15 cellular contexts compared by ENCODE assay signal in the genomic region with DNA sequence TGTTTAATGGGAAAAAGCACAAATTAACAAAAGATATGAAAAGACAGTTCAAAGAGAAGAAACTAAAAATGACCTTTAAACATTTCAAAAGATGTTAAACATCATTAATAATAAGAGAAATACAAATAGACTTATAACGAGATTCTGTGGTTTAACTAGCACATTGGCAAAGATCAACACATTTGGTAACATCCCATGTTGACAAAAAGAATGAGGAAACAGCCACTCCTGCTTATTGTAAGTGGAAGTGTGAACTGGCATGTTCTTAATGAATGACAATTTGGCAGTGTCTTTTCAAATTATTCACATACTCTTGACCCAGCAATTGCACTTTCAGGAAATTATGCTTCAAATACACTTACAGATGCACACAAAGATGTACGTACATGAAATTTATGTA.
DNase-seq lines count a peak whose midpoint lies in the region; TF ChIP-seq lines count a peak whose summit lies in the region.
"Had no signal": no experiment of that assay in that cellular context is flagged by ENCODE, and none has a peak within 500 bp of the region (broad histone marks: within the 10 kb centered on the region; RNA-seq: fewer than 3 reads in every experiment).

No MANE protein-coding gene starts in this region.

- intact Hi-C loops in vagina (cut with DNase I), result no loop called here

- H3K9me3 ChIP-seq in vagina, result no peaks in the 10 kb centered on the region
- H3K9me3 ChIP-seq: Caco-2 had no signal

- no peak overlapping the region for H3K27ac ChIP-seq in vagina
- H3K27ac ChIP-seq: BLaER1 had no signal

- H3K4me3 ChIP-seq in epithelial cell of esophagus (ENCODE audit: low read length) (no peak overlapping the region), vagina (no peak overlapping the region)
- H3K4me3 ChIP-seq: BLaER1 had no signal

- no peak for TF ChIP-seq POLR2A in vagina (IDR thresholded peaks at IDR 0.05)

- TF ChIP-seq CTCF in epithelial cell of esophagus (IDR thresholded peaks at IDR 0.05; ENCODE audit: insufficient read depth, low read depth, low read length, missing control alignments) (no peak), vagina (IDR thresholded peaks at IDR 0.05) (no peak)

- DNase-seq in SIG-M5 treated with dmso at 0.1 percent for 504 hours (lab: John Stamatoyannopoulos, UW; ENCODE audit: unreplicated experiment) (peak; percentile 22), SIG-M5 (lab: John Stamatoyannopoulos, UW) (no peak), NCI-H69 (lab: John Stamatoyannopoulos, UW) (peak; percentile 13), epithelial cell of esophagus (ENCODE audit: low read depth) (peak; percentile 41), NCI-H1105 (lab: John Stamatoyannopoulos, UW) (no peak), amygdala (lab: John Stamatoyannopoulos, UW) (no peak), vagina (ENCODE audit: extremely low spot score in 2 of 2) (no peak)
- DNase-seq: AML-193; Caco-2; CD8-positive, alpha-beta memory T cell; DND-41; GDM1; GOT3; H9 had no signal

- no peaks in the 10 kb centered on the region for H3K27me3 ChIP-seq in vagina
- H3K27me3 ChIP-seq: BLaER1 had no signal

- no peaks in the 10 kb centered on the region for H3K36me3 ChIP-seq in vagina
- H3K36me3 ChIP-seq: BLaER1 had no signal

- no peaks in the 10 kb centered on the region for H3K4me1 ChIP-seq in vagina
- H3K4me1 ChIP-seq: BLaER1, Caco-2 had no signal

Comparison
In these comparisons a context has a peak if more than half of its experiments do, and no peak if none do; other contexts are left out.
1. DNase-seq: peak in SIG-M5 treated with dmso at 0.1 percent for 504 hours (single experiment), NCI-H69 (single experiment) and epithelial cell of esophagus (single experiment); none in SIG-M5 (single experiment), NCI-H1105 (single experiment), amygdala (0 of 56) and vagina (0 of 2).